In the genomic region with DNA sequence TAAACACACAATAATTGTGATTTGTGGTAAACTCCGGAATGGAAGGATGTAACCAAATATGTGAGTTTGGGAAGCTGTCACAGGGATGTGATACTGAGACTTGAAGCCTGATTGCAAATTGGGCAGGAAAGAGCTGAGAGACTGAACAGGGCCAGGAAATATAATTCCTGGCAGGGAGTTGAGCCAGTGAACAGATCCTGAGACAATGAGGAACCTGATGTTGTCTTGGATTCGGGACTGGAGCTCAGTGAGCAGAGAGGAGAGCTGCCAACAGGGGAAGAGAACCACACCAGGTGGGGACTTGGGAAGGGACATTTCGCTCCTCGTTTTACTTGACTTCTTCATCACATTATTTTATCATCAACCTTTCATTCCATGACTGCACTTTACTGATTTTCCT, we compare ENCODE assay signal across 19 cellular contexts.
DNase-seq lines count a peak whose midpoint lies in the region; ATAC-seq and TF ChIP-seq lines count a peak whose summit lies in the region.
"Had no signal": no experiment of that assay in that cellular context is flagged by ENCODE, and none has a peak within 500 bp of the region (broad histone marks: within the 10 kb centered on the region; RNA-seq: fewer than 3 reads in every experiment).

No MANE protein-coding gene starts in this region.

- H3K4me1 Mint-ChIP-seq in GM23338, result no peaks in the 10 kb centered on the region
- H3K4me1 Mint-ChIP-seq: B cell; CD4-positive, CD25-positive, alpha-beta regulatory T cell; H9 had no signal

- H3K4me2 ChIP-seq in GM23338, result no peak overlapping the region
- H3K4me2 ChIP-seq: BLaER1 had no signal

- TF ChIP-seq CTCF in GM23338 (conservative IDR thresholded peaks at IDR 0.05; ENCODE audit: low read depth in 2 of 2), result no peak

- ATAC-seq in GM23338 (no peak), HG03342 (IDR thresholded peaks at IDR 0.05; ENCODE audit: unreplicated experiment) (no peak), GM21786 (IDR thresholded peaks at IDR 0.05; ENCODE audit: unreplicated experiment) (no peak)
- ATAC-seq: CD8-positive, alpha-beta T cell; HCT116 had no signal

- DNase-seq in GM23338 (ENCODE audit: low spot score) (no peak), NCI-H69 (lab: John Stamatoyannopoulos, UW) (peak; percentile 55), islet precursor cell (peak; percentile 32), hypothalamus (lab: John Stamatoyannopoulos, UW) (no peak)
- DNase-seq: Caco-2; CD4-positive, CD25-positive, alpha-beta regulatory T cell; CD8-positive, alpha-beta T cell; DMS153; DND-41; EL; GF-D8; GM23248; H9 had no signal

- H3K27ac ChIP-seq in GM23338 (ENCODE audit: low read depth), result no peak overlapping the region
- H3K27ac ChIP-seq: BLaER1, C4-2B, GM23248 had no signal

- no peaks in the 10 kb centered on the region for H3K79me2 ChIP-seq in GM23338 (replicated peaks; ENCODE audit: insufficient read depth)

- H3K4me3 ChIP-seq in GM23338, result no peak overlapping the region
- H3K4me3 ChIP-seq: BLaER1, GM23248 had no signal

- H3K36me3 Mint-ChIP-seq in GM23338 (ENCODE audit: low read depth), result no peaks in the 10 kb centered on the region
- H3K36me3 Mint-ChIP-seq: CD4-positive, CD25-positive, alpha-beta regulatory T cell; CD8-positive, alpha-beta T cell had no signal

- no peak overlapping the region for H3K27ac Mint-ChIP-seq in GM23338
- H3K27ac Mint-ChIP-seq: B cell; CD4-positive, CD25-positive, alpha-beta regulatory T cell; CD8-positive, alpha-beta T cell; H9 had no signal

- H3K4me3 Mint-ChIP-seq in GM23338, result no peak overlapping the region
- H3K4me3 Mint-ChIP-seq: B cell; CD4-positive, CD25-positive, alpha-beta regulatory T cell; CD8-positive, alpha-beta T cell; H9 had no signal

- H3F3A ChIP-seq in GM23338 (replicated peaks; ENCODE audit: low read depth), result no peaks in the 10 kb centered on the region

- no peaks in the 10 kb centered on the region for H3K36me3 ChIP-seq in GM23338 (ENCODE audit: insufficient read depth)
- H3K36me3 ChIP-seq: BLaER1 had no signal

- no peaks in the 10 kb centered on the region for H3K27me3 ChIP-seq in GM23338 (ENCODE audit: insufficient read depth)
- H3K27me3 ChIP-seq: BLaER1 had no signal

- H4K20me1 ChIP-seq in GM23338 (replicated peaks; ENCODE audit: insufficient read depth), result no peaks in the 10 kb centered on the region
- H4K20me1 ChIP-seq: BLaER1 had no signal

- H2AFZ ChIP-seq in GM23338, result peak overlapping the region; percentile 44; the same call in 1 of the 2 replicates
- H2AFZ ChIP-seq: GM23248 had no signal

- no peaks in the 10 kb centered on the region for H3K27me3 Mint-ChIP-seq in GM23338 (ENCODE audit: insufficient read depth, low read depth, poor library complexity)
- H3K27me3 Mint-ChIP-seq: B cell; CD4-positive, CD25-positive, alpha-beta regulatory T cell had no signal

- no peaks in the 10 kb centered on the region; the same call in 1 of the 2 replicates for H3K9me2 ChIP-seq in GM23338 (ENCODE audit: insufficient read depth)

- no peaks in the 10 kb centered on the region for H3K4me1 ChIP-seq in GM23338 (ENCODE audit: insufficient read depth)
- H3K4me1 ChIP-seq: BLaER1, Caco-2 had no signal

- no peaks in the 10 kb centered on the region for H3K9me3 Mint-ChIP-seq in GM23338

TF ChIP-seq in GM23338, 12 proteins besides CTCF, POLR2A, EP300 and RAD21:
- TF ChIP-seq ZNF331 (CRISPR knock-in tag; IDR thresholded peaks at IDR 0.05; ENCODE audit: low read depth) (no peak), POLR2AphosphoS5 (IDR thresholded peaks at IDR 0.05; ENCODE audit: low read depth) (no peak), NANOG (IDR thresholded peaks at IDR 0.05; ENCODE audit: borderline replicate concordance) (no peak), ZNF462 (CRISPR knock-in tag; IDR thresholded peaks at IDR 0.05) (no peak), STAT1 (IDR thresholded peaks at IDR 0.05; ENCODE audit: unreplicated experiment) (no peak), ZNF114 (CRISPR knock-in tag; IDR thresholded peaks at IDR 0.05) (no peak)
- TF ChIP-seq, protein P1, sequence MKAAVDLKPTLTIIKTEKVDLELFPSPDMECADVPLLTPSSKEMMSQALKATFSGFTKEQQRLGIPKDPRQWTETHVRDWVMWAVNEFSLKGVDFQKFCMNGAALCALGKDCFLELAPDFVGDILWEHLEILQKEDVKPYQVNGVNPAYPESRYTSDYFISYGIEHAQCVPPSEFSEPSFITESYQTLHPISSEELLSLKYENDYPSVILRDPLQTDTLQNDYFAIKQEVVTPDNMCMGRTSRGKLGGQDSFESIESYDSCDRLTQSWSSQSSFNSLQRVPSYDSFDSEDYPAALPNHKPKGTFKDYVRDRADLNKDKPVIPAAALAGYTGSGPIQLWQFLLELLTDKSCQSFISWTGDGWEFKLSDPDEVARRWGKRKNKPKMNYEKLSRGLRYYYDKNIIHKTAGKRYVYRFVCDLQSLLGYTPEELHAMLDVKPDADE (IDR thresholded peaks at IDR 0.05), result no peak

Comparison
In these comparisons a context has a peak if more than half of its experiments do, and no peak if none do; other contexts are left out.
1. DNase-seq: peak in NCI-H69 (single experiment) and islet precursor cell (single experiment); none in GM23338 (single experiment) and hypothalamus (0 of 51).